1 cellular context compared by ENCODE assay signal in genomic region chr21:45485686-45486442, GRCh38.
TF ChIP-seq lines count a peak whose summit lies in the region.

No MANE protein-coding gene starts in this region.

TF ChIP-seq in HepG2, 621 proteins besides CTCF, POLR2A, EP300 and RAD21 (continued from another document):
- TF ChIP-seq ZBTB43 (CRISPR knock-in tag; conservative IDR thresholded peaks at IDR 0.05) (no peak), WIZ (CRISPR knock-in tag; IDR thresholded peaks at IDR 0.05) (no peak), RBFOX2 (IDR thresholded peaks at IDR 0.05; ENCODE audit: low read depth, low read length) (peak; percentile 46; the same call in 1 of the 2 replicates), POLR2AphosphoS5 (IDR thresholded peaks at IDR 0.05; ENCODE audit: low read depth, low read length) (0 out of 2 replicates have a peak, but pooled peaks have one; percentile 20)
